ENCODE assay signal across 21 cellular contexts in genomic region chr5:91141642-91142041, GRCh38.
DNase-seq lines count a peak whose midpoint lies in the region; ATAC-seq and TF ChIP-seq lines count a peak whose summit lies in the region.
"Had no signal": no experiment of that assay in that cellular context is flagged by ENCODE, and none has a peak within 500 bp of the region (broad histone marks: within the 10 kb centered on the region; RNA-seq: fewer than 3 reads in every experiment).

No MANE protein-coding gene starts in this region.

- H3K4me1 ChIP-seq in GM23338 (ENCODE audit: insufficient read depth) (no peaks in the 10 kb centered on the region), endodermal cell (ENCODE audit: control insufficient read depth, insufficient read depth, low read length) (peaks cover 13% of the 10 kb centered on the region), neural progenitor cell (peaks cover 27% of the 10 kb centered on the region)

- intact Hi-C loops in CD14-positive monocyte (cut with micrococcal nuclease): no loop called here

- H3K4me3 ChIP-seq in GM23338 (no peak overlapping the region), endodermal cell (ENCODE audit: low read length) (peak overlapping the region; percentile 15), neural progenitor cell (no peak overlapping the region)
- H3K4me3 ChIP-seq: A549, GM12878, SJSA1 had no signal

- peak overlapping the region; percentile 7 to 91 (median 76) for H3K27ac Mint-ChIP-seq in CD14-positive monocyte
- peak overlapping the region; percentile 31; the same call in 1 of the 2 replicates for H3K27ac Mint-ChIP-seq in GM23338
- peak overlapping the region; percentile 80 for H3K27ac Mint-ChIP-seq in endodermal cell
- H3K27ac Mint-ChIP-seq in neural progenitor cell: peak overlapping the region; percentile 50
- H3K27ac Mint-ChIP-seq: B cell, IgD-negative memory B cell had no signal

- ATAC-seq in GM23338: peak; percentile 80
- ATAC-seq: A549, GM12878 had no signal

- H3K9ac ChIP-seq in endodermal cell (ENCODE audit: extremely low read depth, low read length, poor library complexity, severe bottlenecking) (no peak overlapping the region), neural progenitor cell (no peak overlapping the region)

- H3K4me3 Mint-ChIP-seq in CD14-positive monocyte (no peak overlapping the region), GM23338 (no peak overlapping the region), endodermal cell (no peak overlapping the region), neural progenitor cell (no peak overlapping the region)
- H3K4me3 Mint-ChIP-seq: B cell, IgD-negative memory B cell had no signal

- H4K20me1 ChIP-seq in GM23338 (replicated peaks; ENCODE audit: insufficient read depth) (no peaks in the 10 kb centered on the region; the same call in 1 of the 2 replicates), neural progenitor cell (ENCODE audit: low read depth) (peaks cover 7% of the 10 kb centered on the region)

- H3F3A ChIP-seq in GM23338 (replicated peaks; ENCODE audit: low read depth) (no peaks in the 10 kb centered on the region), neural progenitor cell (ENCODE audit: low read depth) (peaks cover 14% of the 10 kb centered on the region)

- H3K4me1 Mint-ChIP-seq in CD14-positive monocyte (peaks cover 56% of the 10 kb centered on the region), GM23338 (peaks cover 17% of the 10 kb centered on the region; the same call in 2 of the 3 replicates), endodermal cell (peaks cover 28% of the 10 kb centered on the region), neural progenitor cell (peaks cover 27% of the 10 kb centered on the region)
- H3K4me1 Mint-ChIP-seq: B cell, IgD-negative memory B cell had no signal

- no peaks in the 10 kb centered on the region for H3K9me3 ChIP-seq in endodermal cell (ENCODE audit: control insufficient read depth, low read length)
- no peaks in the 10 kb centered on the region for H3K9me3 ChIP-seq in neural progenitor cell (ENCODE audit: low read depth)
- H3K9me3 ChIP-seq: A549, SJSA1 had no signal

- H3K27me3 Mint-ChIP-seq in CD14-positive monocyte (ENCODE audit: low read depth in 3 of 3) (peaks cover 0 to 4% (median 0%) of the 10 kb centered on the region in 3 donors), GM23338 (ENCODE audit: insufficient read depth, low read depth, poor library complexity) (peaks cover 3% of the 10 kb centered on the region), endodermal cell (ENCODE audit: insufficient read depth) (no peaks in the 10 kb centered on the region), neural progenitor cell (ENCODE audit: insufficient read depth, low read depth) (peaks cover 2% of the 10 kb centered on the region)
- H3K27me3 Mint-ChIP-seq: B cell, IgD-negative memory B cell had no signal

- H3K27me3 ChIP-seq in GM23338 (ENCODE audit: insufficient read depth) (no peaks in the 10 kb centered on the region), endodermal cell (ENCODE audit: control insufficient read depth, insufficient read depth, low read length, poor library complexity, severe bottlenecking) (no peaks in the 10 kb centered on the region), neural progenitor cell (no peaks in the 10 kb centered on the region)
- H3K27me3 ChIP-seq: SJSA1 had no signal

- H3K4me2 ChIP-seq in GM23338 (no peak overlapping the region), neural progenitor cell (peak overlapping the region; percentile 16)
- H3K4me2 ChIP-seq: A549 had no signal

- no peak for DNase-seq in CD14-positive monocyte (ENCODE audit: low spot score)
- DNase-seq in GM23338 (ENCODE audit: low spot score): peak; percentile 25
- peak; percentile 68 for DNase-seq in endodermal cell
- DNase-seq in neural progenitor cell (ENCODE audit: low spot score): peak; percentile 36
- DNase-seq in SIG-M5 treated with dmso at 0.1 percent for 504 hours (lab: John Stamatoyannopoulos, UW; ENCODE audit: unreplicated experiment): no peak
- DNase-seq in NCI-H2227 treated with DMSO at 0.1 percent for 48 hours (lab: John Stamatoyannopoulos, UW): no peak
- no peak for DNase-seq in HuH-7 (ENCODE audit: low spot score)
- DNase-seq: EL, HCEC 1CT, Karpas-422, NCI-H1417, NCI-H1694 treated with DMSO at 0.1 percent for 48 hours, NCI-H446 treated with DMSO at 0.1 percent for 48 hours, NCI-H526 treated with DMSO at 0.1 percent for 48 hours, OCI-M1 had no signal

- H2AFZ ChIP-seq in GM23338 (no peak overlapping the region), neural progenitor cell (replicated peaks) (no peak overlapping the region)

- TF ChIP-seq CTCF in CD14-positive monocyte (IDR thresholded peaks at IDR 0.05): no peak
- TF ChIP-seq CTCF in GM23338 (conservative IDR thresholded peaks at IDR 0.05; ENCODE audit: low read depth in 2 of 2): no peak
- TF ChIP-seq CTCF in endodermal cell (conservative IDR thresholded peaks at IDR 0.05): no peak
- TF ChIP-seq CTCF in neural progenitor cell (IDR thresholded peaks at IDR 0.05): no peak

- H3K36me3 Mint-ChIP-seq in CD14-positive monocyte (peaks cover 2% of the 10 kb centered on the region in 2 donors), GM23338 (ENCODE audit: low read depth) (no peaks in the 10 kb centered on the region), endodermal cell (ENCODE audit: low read depth) (peaks cover 8% of the 10 kb centered on the region), neural progenitor cell (peaks cover 6% of the 10 kb centered on the region)
- H3K36me3 Mint-ChIP-seq: IgD-negative memory B cell had no signal

- H3K36me3 ChIP-seq in GM23338 (ENCODE audit: insufficient read depth) (no peaks in the 10 kb centered on the region), endodermal cell (ENCODE audit: control insufficient read depth, insufficient read depth, low read length) (no peaks in the 10 kb centered on the region), neural progenitor cell (no peaks in the 10 kb centered on the region)
- H3K36me3 ChIP-seq: SJSA1 had no signal

- H3K27ac ChIP-seq in GM23338 (ENCODE audit: low read depth) (no peak overlapping the region), endodermal cell (ENCODE audit: low read depth, low read length) (no peak overlapping the region), neural progenitor cell (no peak overlapping the region)
- H3K27ac ChIP-seq: A549, HL-60, SJSA1 had no signal

- WGBS in endodermal cell (ENCODE audit: insufficient coverage in 1 of 2, insufficient read length in 1 of 2), 2 experiments: 40 to 59% methylated on average over 3 to 4 of the region's 4 CpGs

- H3K79me2 ChIP-seq in GM23338 (replicated peaks; ENCODE audit: insufficient read depth) (no peaks in the 10 kb centered on the region), neural progenitor cell (ENCODE audit: low read depth) (no peaks in the 10 kb centered on the region)

- H3K9me2 ChIP-seq in GM23338 (ENCODE audit: insufficient read depth): no peaks in the 10 kb centered on the region

- H3K9me3 Mint-ChIP-seq in CD14-positive monocyte (peaks cover 0 to 6% (median 0%) of the 10 kb centered on the region in 7 donors), GM23338 (no peaks in the 10 kb centered on the region), endodermal cell (no peaks in the 10 kb centered on the region), neural progenitor cell (no peaks in the 10 kb centered on the region)
- H3K9me3 Mint-ChIP-seq: IgD-negative memory B cell had no signal

TF ChIP-seq in GM23338, 12 proteins besides CTCF, POLR2A, EP300 and RAD21 (continues in another document):
- TF ChIP-seq EZH2 (IDR thresholded peaks at IDR 0.05; ENCODE audit: low read depth, unreplicated experiment): no peak

Comparison
In these comparisons a context has a peak if more than half of its experiments do, and no peak if none do; other contexts are left out.
1. DNase-seq: peak in GM23338 (single experiment), endodermal cell (single experiment) and neural progenitor cell (single experiment); none in CD14-positive monocyte (single experiment), SIG-M5 treated with dmso at 0.1 percent for 504 hours (single experiment), NCI-H2227 treated with DMSO at 0.1 percent for 48 hours (single experiment) and HuH-7 (single experiment).
2. Peak in every context shown above with its lines, with median percentiles within 50 percentile points of each other: H3K27ac Mint-ChIP-seq.